In the genomic region with DNA sequence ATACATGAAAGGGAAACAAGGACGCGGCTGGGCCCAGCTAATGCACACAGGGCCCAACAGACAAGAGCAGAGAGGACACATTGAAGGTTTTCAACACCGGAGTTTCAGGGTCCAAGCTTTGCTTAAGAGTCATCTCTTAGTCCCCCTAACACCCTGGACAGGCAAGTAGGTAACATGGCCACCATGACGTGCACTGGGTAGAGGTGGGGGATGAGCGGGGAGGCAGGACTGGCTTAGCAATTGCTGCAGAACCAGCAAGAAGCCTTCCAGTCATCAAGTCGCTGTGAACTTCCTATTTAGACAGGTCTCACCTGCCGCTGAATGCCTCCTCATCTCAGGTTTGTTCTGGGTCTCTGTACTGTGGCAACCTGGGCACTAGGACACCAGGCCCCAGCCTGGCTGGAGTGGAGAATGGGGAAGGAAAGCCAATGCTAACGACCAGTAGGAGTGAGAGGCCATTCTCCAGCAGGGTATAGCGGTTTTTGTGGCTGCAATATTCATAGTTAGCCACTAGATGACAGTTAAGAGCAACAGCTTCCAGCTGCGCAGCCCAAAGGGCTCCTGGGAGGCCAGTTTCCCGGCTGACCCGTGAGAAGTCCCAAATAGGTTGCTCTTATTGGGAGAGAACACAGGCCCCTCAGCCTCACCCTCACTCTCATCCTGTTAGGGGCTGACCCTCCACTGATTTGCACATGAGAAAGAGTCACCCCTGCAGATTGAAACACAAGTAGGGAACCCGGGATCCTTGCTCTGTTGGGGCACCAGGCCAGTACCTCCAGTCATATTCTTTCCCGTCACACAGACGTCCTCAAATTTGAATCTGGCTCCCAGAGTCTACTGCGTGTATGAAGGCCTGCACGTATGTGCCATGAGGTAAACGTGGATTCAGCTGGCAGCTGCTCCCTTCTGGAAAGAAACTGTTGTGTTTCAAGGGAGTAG, we compare ENCODE assay signal across 7 cellular contexts. TPM values are rescaled to one million over a fixed set of nuclear protein-coding genes. Genes with fewer than 3 reads are reported as not detected.
DNase-seq lines count a peak whose midpoint lies in the region; ATAC-seq and TF ChIP-seq lines count a peak whose summit lies in the region.

No MANE protein-coding gene starts in this region.

- ATAC-seq in GM19455 (IDR thresholded peaks at IDR 0.05; ENCODE audit: unreplicated experiment) = peak; percentile 88
- peak; percentile 77 for ATAC-seq in HG03521 (IDR thresholded peaks at IDR 0.05; ENCODE audit: unreplicated experiment)
- peak; percentile 86 for ATAC-seq in left ventricle myocardium superior

- no peak for TF ChIP-seq POLR2A in adrenal gland (IDR thresholded peaks at IDR 0.05)

- peak overlapping the region in 3 of 5 donors; percentile 12 to 56 (median 40) for H3K27ac ChIP-seq in adrenal gland

- no peak overlapping the region for H3K4me3 ChIP-seq in adrenal gland

- H3K9me3 ChIP-seq in adrenal gland (replicated peaks in 1 of 3) = no peaks in the 10 kb centered on the region

- peak; percentile 79 for DNase-seq in ELF-1 (ENCODE audit: low read depth, low spot score)
- DNase-seq in OCI-M2 (lab: John Stamatoyannopoulos, UW; ENCODE audit: unreplicated experiment) = peak; percentile 31
- peak in 6 of 7 donors; percentile 51 to 77 (median 60) for DNase-seq in adrenal gland
- peak; percentile 61 for DNase-seq in left ventricle myocardium superior
- DNase-seq in putamen (ENCODE audit: low spot score) = peak; percentile 21

- H3K4me1 ChIP-seq in adrenal gland (replicated peaks in 1 of 2) = peaks cover 17 to 42% of the 10 kb centered on the region in 2 donors

- TF ChIP-seq CTCF in adrenal gland (IDR thresholded peaks at IDR 0.05) = peak; percentile 75 to 94 (median 88)

- H3K36me3 ChIP-seq in adrenal gland (replicated peaks in 1 of 2) = no peaks in the 10 kb centered on the region

- no peaks in the 10 kb centered on the region for H3K27me3 ChIP-seq in adrenal gland

- 58 to 64% (median 62%) methylated on average over 15 to 18 of the region's 18 CpGs for WGBS in adrenal gland, 4 donors

- intact Hi-C loops in adrenal gland (cut with DNase I) = loop anchor here (5.0 to 10.0 kb wide), 2 partner anchors 75 to 267 kb away; no protein-coding TSS in a partner anchor
- intact Hi-C loops in left ventricle myocardium superior (cut with micrococcal nuclease) = no loop called here

RNA-seq across cellular contexts. Expression of a gene that starts 6.0 kb away (rescaled TPM):
- total RNA-seq in adrenal gland (10 to 100 TPM; 19.7 to 33.6 (median 25.2) TPM), left ventricle myocardium superior (12.3 TPM)
- polyA plus RNA-seq in adrenal gland = 10 to 100 TPM; 20.3 to 30.9 (median 27.7) TPM

RNA-seq across cellular contexts. Expression of a gene that starts 29.4 kb away (rescaled TPM):
- total RNA-seq in adrenal gland (under 1 TPM in 2 of 8 donors, not detected in 6; 0.39 to 0.80 TPM), left ventricle myocardium superior (21.9 TPM)
- under 1 TPM in 1 of 3 donors, not detected in 2; 0.37 TPM for polyA plus RNA-seq in adrenal gland

Comparison
In these comparisons a context has a peak if more than half of its experiments do, and no peak if none do; other contexts are left out.
1. DNase-seq: peak in every context shown above with its lines; median percentile 79 in ELF-1; 61 in left ventricle myocardium superior; 60 in adrenal gland; 31 in OCI-M2; 21 in putamen.
2. RNA of a gene that starts 29.4 kb away (total RNA-seq): 21.9 TPM in left ventricle myocardium superior (single experiment); 0.39 to 0.80 TPM in adrenal gland; every median in the first group is over 10 times any median in the second.
3. Peak in every context shown above with its lines, with median percentiles within 50 percentile points of each other: ATAC-seq.